Comparison of ENCODE assay signal across 10 cellular contexts in genomic region chr3:5160926-5161858, GRCh38. TPM values are rescaled to one million over a fixed set of nuclear protein-coding genes. Genes with fewer than 3 reads are reported as not detected.
DNase-seq lines count a peak whose midpoint lies in the region; ATAC-seq, FAIRE-seq and TF ChIP-seq lines count a peak whose summit lies in the region.
"Had no signal": no experiment of that assay in that cellular context is flagged by ENCODE, and none has a peak within 500 bp of the region (broad histone marks: within the 10 kb centered on the region; RNA-seq: fewer than 3 reads in every experiment).

No MANE protein-coding gene starts in this region.

- TF ChIP-seq CTCF in astrocyte (IDR thresholded peaks at IDR 0.05; ENCODE audit: insufficient read depth, low read depth, low read length): no peak
- TF ChIP-seq CTCF in neural progenitor cell (IDR thresholded peaks at IDR 0.05): no peak

- H3K79me2 ChIP-seq in astrocyte (ENCODE audit: insufficient read depth, low read length) (peaks cover 79% of the 10 kb centered on the region), neural progenitor cell (ENCODE audit: low read depth) (peaks cover 97% of the 10 kb centered on the region)

- ATAC-seq in HG02885 (IDR thresholded peaks at IDR 0.05; ENCODE audit: poor library complexity, unreplicated experiment) (peak; percentile 36), HG02623 (IDR thresholded peaks at IDR 0.05; ENCODE audit: unreplicated experiment) (no peak)

- peak overlapping the region; percentile 4 for H3K4me3 ChIP-seq in astrocyte (ENCODE audit: insufficient read depth, low read depth, low read length)
- H3K4me3 ChIP-seq in neural progenitor cell: no peak overlapping the region

- FAIRE-seq in astrocyte (lab: Jason Lieb, UNC) (no peak), urothelium cell line (lab: Jason Lieb, UNC) (no peak)

- peaks cover 19% of the 10 kb centered on the region for H3F3A ChIP-seq in neural progenitor cell (ENCODE audit: low read depth)

- DNase-seq in NCI-H2107 treated with DMSO at 0.1 percent for 48 hours (lab: John Stamatoyannopoulos, UW; ENCODE audit: unreplicated experiment): peak; percentile 20
- no peak for DNase-seq in NCI-H2107 (lab: John Stamatoyannopoulos, UW)
- peak; percentile 22 for DNase-seq in astrocyte (ENCODE audit: low read depth)
- DNase-seq in neural progenitor cell (ENCODE audit: low spot score): no peak
- no peak for DNase-seq in SKM-1 (lab: John Stamatoyannopoulos, UW; ENCODE audit: unreplicated experiment)
- no peak for DNase-seq in urothelium cell line (ENCODE audit: low spot score)

- H2AFZ ChIP-seq in astrocyte (ENCODE audit: low read depth, low read length) (no peak overlapping the region), neural progenitor cell (replicated peaks) (no peak overlapping the region)

- H3K4me2 ChIP-seq in astrocyte (ENCODE audit: low read length) (peak overlapping the region; percentile 68), neural progenitor cell (peak overlapping the region; percentile 36)

- H3K27ac ChIP-seq in astrocyte (ENCODE audit: low read depth, low read length) (peak overlapping the region; percentile 43), neural progenitor cell (peak overlapping the region; percentile 48)
- H3K27ac ChIP-seq: HL-60 had no signal

- H3K36me3 ChIP-seq in astrocyte (ENCODE audit: insufficient read depth, low read length) (no peaks in the 10 kb centered on the region), neural progenitor cell (no peaks in the 10 kb centered on the region)

- H3K9me3 ChIP-seq in astrocyte (ENCODE audit: insufficient read depth, low read depth, low read length) (no peaks in the 10 kb centered on the region), neural progenitor cell (ENCODE audit: low read depth) (no peaks in the 10 kb centered on the region)

- H3K27me3 Mint-ChIP-seq in astrocyte (ENCODE audit: low read depth, unreplicated experiment): no peaks in the 10 kb centered on the region
- no peaks in the 10 kb centered on the region for H3K27me3 Mint-ChIP-seq in neural progenitor cell (ENCODE audit: insufficient read depth, low read depth)

- H3K27ac Mint-ChIP-seq in astrocyte (ENCODE audit: unreplicated experiment) (peak overlapping the region; percentile 86), neural progenitor cell (no peak overlapping the region)

- H3K4me3 Mint-ChIP-seq in astrocyte (ENCODE audit: unreplicated experiment) (peak overlapping the region; percentile 17), neural progenitor cell (no peak overlapping the region)
- H3K4me3 Mint-ChIP-seq: nephron had no signal

- H3K27me3 ChIP-seq in astrocyte (ENCODE audit: insufficient read depth, low read length): no peaks in the 10 kb centered on the region
- H3K27me3 ChIP-seq in neural progenitor cell: no peaks in the 10 kb centered on the region

- H3K9me3 Mint-ChIP-seq in astrocyte (ENCODE audit: unreplicated experiment): no peaks in the 10 kb centered on the region
- H3K9me3 Mint-ChIP-seq in neural progenitor cell: no peaks in the 10 kb centered on the region
- H3K9me3 Mint-ChIP-seq: nephron had no signal

- H3K4me1 Mint-ChIP-seq in astrocyte (ENCODE audit: low read depth, unreplicated experiment) (peaks cover 46% of the 10 kb centered on the region), neural progenitor cell (peaks cover 23% of the 10 kb centered on the region)

- peaks cover 2% of the 10 kb centered on the region for H3K36me3 Mint-ChIP-seq in astrocyte (ENCODE audit: low read depth, unreplicated experiment)
- peaks cover 4% of the 10 kb centered on the region for H3K36me3 Mint-ChIP-seq in neural progenitor cell

- H3K4me1 ChIP-seq in astrocyte (ENCODE audit: insufficient read depth, low read length) (peaks cover 21% of the 10 kb centered on the region), neural progenitor cell (peaks cover 38% of the 10 kb centered on the region)

- H3K9ac ChIP-seq in astrocyte (ENCODE audit: low read length): peak overlapping the region; percentile 46
- H3K9ac ChIP-seq in neural progenitor cell: no peak overlapping the region

- peaks cover 77% of the 10 kb centered on the region for H4K20me1 ChIP-seq in astrocyte (ENCODE audit: insufficient read depth, low read length)
- peaks cover 15% of the 10 kb centered on the region for H4K20me1 ChIP-seq in neural progenitor cell (ENCODE audit: low read depth)

RNA-seq across cellular contexts. Expression of gene EDEM1, which starts 26.3 kb away (rescaled TPM):
- total RNA-seq in astrocyte (62.7 and 65.4 TPM in 2 replicates), neural progenitor cell (ENCODE audit: low replicate concordance) (11.8 and 12.3 TPM in 2 replicates)

RNA-seq across cellular contexts. Expression of gene ARL8B, which starts 39.1 kb away (rescaled TPM):
- total RNA-seq in astrocyte: 59.7 and 64.1 TPM in 2 replicates
- total RNA-seq in neural progenitor cell (ENCODE audit: low replicate concordance): 29.2 and 39.3 TPM in 2 replicates

Comparison
In these comparisons a context has a peak if more than half of its experiments do, and no peak if none do; other contexts are left out.
1. DNase-seq: peak in NCI-H2107 treated with DMSO at 0.1 percent for 48 hours (single experiment) and astrocyte (single experiment); none in NCI-H2107 (single experiment), neural progenitor cell (single experiment), SKM-1 (single experiment) and urothelium cell line (single experiment).